In genomic region chr11:44868021-44868420, GRCh38 we compare ENCODE assay signal across 15 cellular contexts.
"Had no signal": no experiment of that assay in that cellular context is flagged by ENCODE, and none has a peak within 500 bp of the region (broad histone marks: within the 10 kb centered on the region; RNA-seq: fewer than 3 reads in every experiment).

No MANE protein-coding gene starts in this region.

- H3K4me3 Mint-ChIP-seq: activated CD8-positive, alpha-beta memory T cell treated with anti-CD3 and anti-CD28 coated beads, Interleukin-2, amount 10 ng/mL, durations not matched to agents 7 days and 5 days; activated T-cell treated with anti-CD3 and anti-CD28 coated beads, Interleukin-2, amount 50 U/mL, for 4 hours; natural killer cell; stimulated activated naive CD8-positive, alpha-beta T cell treated with anti-CD3 and anti-CD28 coated beads, Interleukin-15, Interleukin-2, amounts not matched to agents 100 ng/mL and 50 ng/mL, for 24 hours had no signal

- H3K9me3 ChIP-seq: mucosa of descending colon, testis had no signal

- ATAC-seq: activated CD8-positive, alpha-beta memory T cell treated with anti-CD3 and anti-CD28 coated beads, Interleukin-2, amount 10 ng/mL, durations not matched to agents 7 days and 5 days; activated naive CD4-positive, alpha-beta T cell treated with anti-CD3 and anti-CD28 coated beads, Interleukin-2, amount 50 U/mL, for 72 hours; activated T-cell treated with anti-CD3 and anti-CD28 coated beads, Interleukin-2, amount 50 U/mL, for 4 hours; foreskin keratinocyte; mucosa of descending colon; natural killer cell had no signal

- H3K27ac ChIP-seq: foreskin keratinocyte, testis had no signal

- H3K27me3 ChIP-seq: dorsolateral prefrontal cortex, heart left ventricle, testis had no signal

- DNase-seq: activated CD4-positive, alpha-beta T cell treated with anti-CD3 and anti-CD28 coated beads for 1 hour; activated CD4-positive, alpha-beta T cell treated with anti-CD3 and anti-CD28 coated beads, Interleukin-2, amount 50 U/mL, for 48 hours; activated CD8-positive, alpha-beta memory T cell treated with anti-CD3 and anti-CD28 coated beads, Interleukin-2, amount 10 ng/mL, durations not matched to agents 7 days and 5 days; activated effector memory CD4-positive, alpha-beta T cell treated with anti-CD3 and anti-CD28 coated beads, Interleukin-2, amount 50 U/mL, for 16 hours; activated T-cell treated with anti-CD3 and anti-CD28 coated beads, Interleukin-2, amount 50 U/mL, for 4 hours; dorsolateral prefrontal cortex; foreskin keratinocyte; heart left ventricle; mucosa of descending colon; natural killer cell; stimulated activated CD4-positive, alpha-beta T cell treated with anti-CD3 and anti-CD28 coated beads, Interleukin-15, amount 100 ng/mL, for 24 hours; stimulated activated CD4-positive, alpha-beta T cell treated with anti-CD3 and anti-CD28 coated beads, Interleukin-4, amount 100 ng/mL, for 24 hours; testis had no signal

- H3K27ac Mint-ChIP-seq: activated CD8-positive, alpha-beta memory T cell treated with anti-CD3 and anti-CD28 coated beads, Interleukin-2, amount 10 ng/mL, durations not matched to agents 7 days and 5 days; activated naive CD4-positive, alpha-beta T cell treated with anti-CD3 and anti-CD28 coated beads, Interleukin-2, amount 50 U/mL, for 72 hours; natural killer cell; stimulated activated naive CD8-positive, alpha-beta T cell treated with anti-CD3 and anti-CD28 coated beads, Interleukin-15, Interleukin-2, amounts not matched to agents 100 ng/mL and 50 ng/mL, for 24 hours had no signal

- H3K4me3 ChIP-seq: dorsolateral prefrontal cortex, heart left ventricle, mucosa of descending colon, testis had no signal

- H3K4me1 ChIP-seq: foreskin keratinocyte, testis had no signal

- H3K9me3 Mint-ChIP-seq: activated naive CD4-positive, alpha-beta T cell treated with anti-CD3 and anti-CD28 coated beads, Interleukin-2, amount 50 U/mL, for 72 hours; natural killer cell; stimulated activated naive CD8-positive, alpha-beta T cell treated with anti-CD3 and anti-CD28 coated beads, Interleukin-15, Interleukin-2, amounts not matched to agents 100 ng/mL and 50 ng/mL, for 24 hours had no signal

- H3K36me3 Mint-ChIP-seq: activated CD8-positive, alpha-beta memory T cell treated with anti-CD3 and anti-CD28 coated beads, Interleukin-2, amount 10 ng/mL, durations not matched to agents 7 days and 5 days; natural killer cell had no signal
